In the genomic region with DNA sequence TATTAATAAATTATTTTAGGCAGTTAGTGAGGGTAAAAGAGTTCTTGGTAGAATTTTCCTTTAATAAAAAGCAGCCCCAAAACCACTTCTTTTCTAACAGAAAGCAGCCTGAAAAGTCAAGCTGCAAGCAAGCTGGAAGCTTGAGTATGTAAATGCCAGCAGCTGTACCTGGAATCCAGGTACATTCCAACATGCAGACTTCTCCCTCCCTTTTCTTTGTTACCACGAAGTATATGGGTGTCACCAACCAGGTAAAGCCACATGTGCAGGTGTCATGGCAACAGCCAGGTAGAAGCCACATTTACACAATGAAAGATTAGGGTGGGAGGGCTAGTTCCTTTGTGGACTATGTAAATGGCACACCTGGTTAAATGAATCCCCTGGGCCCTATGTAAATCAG, we compare ENCODE assay signal across 29 cellular contexts.
DNase-seq lines count a peak whose midpoint lies in the region; ATAC-seq, FAIRE-seq and TF ChIP-seq lines count a peak whose summit lies in the region.
"Had no signal": no experiment of that assay in that cellular context is flagged by ENCODE, and none has a peak within 500 bp of the region (broad histone marks: within the 10 kb centered on the region; RNA-seq: fewer than 3 reads in every experiment).

No MANE protein-coding gene starts in this region.

- no peaks in the 10 kb centered on the region for H3K79me2 ChIP-seq in endothelial cell of umbilical vein (ENCODE audit: control insufficient read depth, insufficient read depth, low read length)
- H3K79me2 ChIP-seq in trophoblast cell (ENCODE audit: control insufficient read depth, insufficient read depth, low read length, poor library complexity), result no peaks in the 10 kb centered on the region

- no peaks in the 10 kb centered on the region for H3K9me3 ChIP-seq in endothelial cell of umbilical vein (replicated peaks; ENCODE audit: control insufficient read depth, insufficient read depth, low read length)
- peaks cover 2% of the 10 kb centered on the region for H3K9me3 ChIP-seq in trophoblast cell (ENCODE audit: insufficient read depth, low read depth, low read length)
- H3K9me3 ChIP-seq in naive thymus-derived CD4-positive, alpha-beta T cell (ENCODE audit: control insufficient read depth in 2 of 3, low read length in 3 of 3), result no peaks in the 10 kb centered on the region
- H3K9me3 ChIP-seq: prostate gland had no signal

- H3K9ac ChIP-seq in endothelial cell of umbilical vein (replicated peaks; ENCODE audit: extremely low read depth, insufficient read depth, low read length) (no peak overlapping the region), trophoblast cell (ENCODE audit: low read length) (no peak overlapping the region)
- H3K9ac ChIP-seq: BLaER1 treated with 17β-estradiol and CSF1 and Interleukin-3, amounts not matched to agents 10 nM and 100 nM had no signal

- H3K27ac ChIP-seq in endothelial cell of umbilical vein (ENCODE audit: insufficient read depth, low read depth, low read length), result no peak overlapping the region
- H3K27ac ChIP-seq in trophoblast cell (ENCODE audit: low read depth, low read length), result no peak overlapping the region
- H3K27ac ChIP-seq in naive thymus-derived CD4-positive, alpha-beta T cell (ENCODE audit: low read depth, low read length), result no peak overlapping the region
- H3K27ac ChIP-seq: BLaER1 treated with 17β-estradiol and CSF1 and Interleukin-3, amounts not matched to agents 10 nM and 100 nM; coronary artery; prostate gland; SK-N-MC; stomach had no signal

- H3K27me3 Mint-ChIP-seq in naive thymus-derived CD4-positive, alpha-beta T cell, result peaks cover 0 to 3% (median 0%) of the 10 kb centered on the region in 5 donors

- H3K23ac ChIP-seq in trophoblast cell (ENCODE audit: low read length), result no peak overlapping the region

- no peak for TF ChIP-seq POLR2A in endothelial cell of umbilical vein (IDR thresholded peaks at IDR 0.05; ENCODE audit: low read depth, low read length)

- H3K9me3 Mint-ChIP-seq in naive thymus-derived CD4-positive, alpha-beta T cell, result peaks cover 0 to 19% (median 2%) of the 10 kb centered on the region in 11 donors

- no peak overlapping the region for H4K91ac ChIP-seq in trophoblast cell (ENCODE audit: low read depth, low read length)

- no peak overlapping the region for H4K8ac ChIP-seq in trophoblast cell (ENCODE audit: low read depth, low read length)

- H3K4me2 ChIP-seq in endothelial cell of umbilical vein (ENCODE audit: insufficient read depth, low read length), result no peak overlapping the region
- H3K4me2 ChIP-seq in trophoblast cell (ENCODE audit: low read length), result no peak overlapping the region
- H3K4me2 ChIP-seq: BLaER1 treated with 17β-estradiol and CSF1 and Interleukin-3, amounts not matched to agents 10 nM and 100 nM had no signal

- TF ChIP-seq CTCF in endothelial cell of umbilical vein (IDR thresholded peaks at IDR 0.05; ENCODE audit: extremely low read depth in 1 of 2, insufficient read depth in 1 of 2, low read depth in 1 of 2, low read length in 2 of 2), result no peak

- H2AK5ac ChIP-seq in trophoblast cell (ENCODE audit: low read length), result no peak overlapping the region

- no peak overlapping the region for H4K12ac ChIP-seq in trophoblast cell (ENCODE audit: low read depth, low read length)

- no peak overlapping the region for H3K4ac ChIP-seq in trophoblast cell (ENCODE audit: low read depth, low read length)

- POLR2A ChIA-PET in endothelial cell of umbilical vein (lab: Charles Lee), result no interaction called here
- POLR2A ChIA-PET in naive thymus-derived CD4-positive, alpha-beta T cell (lab: Charles Lee), result no interaction called here

- no TSS peak for BruUV-seq in endothelial cell of umbilical vein (replicated peaks; lab: Mats Ljungman, UMichigan)

- H4K20me1 ChIP-seq in endothelial cell of umbilical vein (replicated peaks; ENCODE audit: control insufficient read depth, extremely low read depth, insufficient read depth, low read length), result no peaks in the 10 kb centered on the region
- H4K20me1 ChIP-seq: BLaER1 treated with 17β-estradiol and CSF1 and Interleukin-3, amounts not matched to agents 10 nM and 100 nM had no signal

- no peak overlapping the region for H3K14ac ChIP-seq in trophoblast cell (ENCODE audit: low read length)

- no peak for ATAC-seq in naive thymus-derived CD4-positive, alpha-beta T cell
- ATAC-seq in HG02623 (IDR thresholded peaks at IDR 0.05; ENCODE audit: unreplicated experiment), result no peak
- ATAC-seq: K562, sciatic nerve had no signal

- peaks cover 0 to under 1% (median 0%) of the 10 kb centered on the region in 7 donors for H3K4me1 Mint-ChIP-seq in naive thymus-derived CD4-positive, alpha-beta T cell

- peak; percentile 35 for FAIRE-seq in endothelial cell of umbilical vein (lab: Jason Lieb, UNC)
- FAIRE-seq: HTR-8/SVneo had no signal

- no peak overlapping the region for H2BK12ac ChIP-seq in trophoblast cell (ENCODE audit: low read length)

- CTCF ChIA-PET in endothelial cell of umbilical vein (lab: Charles Lee), result no interaction called here
- CTCF ChIA-PET in naive thymus-derived CD4-positive, alpha-beta T cell (lab: Charles Lee), result no interaction called here

- H3K27me3 ChIP-seq in H7 (ENCODE audit: control insufficient read depth, insufficient read depth, low read length), result no peaks in the 10 kb centered on the region
- H3K27me3 ChIP-seq in endothelial cell of umbilical vein (ENCODE audit: control insufficient read depth in 2 of 2, insufficient read depth in 2 of 2, low read length in 2 of 2), result no peaks in the 10 kb centered on the region
- H3K27me3 ChIP-seq in trophoblast cell (ENCODE audit: insufficient read depth, low read length), result no peaks in the 10 kb centered on the region
- no peaks in the 10 kb centered on the region for H3K27me3 ChIP-seq in naive thymus-derived CD4-positive, alpha-beta T cell (ENCODE audit: control insufficient read depth in 2 of 2, insufficient read depth in 2 of 2, low read length in 2 of 2)
- H3K27me3 ChIP-seq: BLaER1 treated with 17β-estradiol and CSF1 and Interleukin-3, amounts not matched to agents 10 nM and 100 nM; stomach had no signal

- H3K4me1 ChIP-seq in endothelial cell of umbilical vein (ENCODE audit: control insufficient read depth, extremely low read depth, insufficient read depth, low read length) (no peaks in the 10 kb centered on the region), trophoblast cell (ENCODE audit: control insufficient read depth in 1 of 2, insufficient read depth in 2 of 2, low read length in 2 of 2) (peaks cover 5 to 6% of the 10 kb centered on the region in 2 experiments)
- H3K4me1 ChIP-seq in naive thymus-derived CD4-positive, alpha-beta T cell (ENCODE audit: control insufficient read depth in 2 of 2, insufficient read depth in 2 of 2, low read length in 2 of 2), result no peaks in the 10 kb centered on the region
- H3K4me1 ChIP-seq: BLaER1 treated with 17β-estradiol and CSF1 and Interleukin-3, amounts not matched to agents 10 nM and 100 nM; prostate gland; stomach had no signal

- DNase-seq in H7 (peak; percentile 53), NCI-H187 (lab: John Stamatoyannopoulos, UW) (peak; percentile 35 to 40), endothelial cell of umbilical vein (ENCODE audit: low read depth, low spot score) (no peak), trophoblast cell (peak; percentile 58 to 80)
- DNase-seq in stimulated activated CD4-positive, alpha-beta T cell treated with anti-CD3 and anti-CD28 coated beads, Interleukin-2, amount 100 ng/mL, for 24 hours, result no peak
- no peak for DNase-seq in naive thymus-derived CD4-positive, alpha-beta T cell
- DNase-seq: activated CD4-positive, alpha-beta T cell treated with anti-CD3 and anti-CD28 coated beads, Interleukin-2, amount 50 U/mL, for 48 hours; activated gamma-delta T cell treated with Interleukin-2 at 50 U/mL for 16 hours; activated T-cell treated with anti-CD3 and anti-CD28 coated beads, Interleukin-2, amount 50 U/mL, for 48 hours; caudate nucleus; DMS79 treated with DMSO at 0.1 percent for 48 hours; effector memory CD4-positive, alpha-beta T cell; GF-D8; hypothalamus; islet precursor cell; NCI-H1048; NCI-H2029 treated with DMSO at 0.1 percent for 48 hours; NCI-H446; stimulated activated CD4-positive, alpha-beta T cell treated with anti-CD3 and anti-CD28 coated beads, Interleukin-2, amount 100 ng/mL, for 48 hours; stomach had no signal

- no peaks in the 10 kb centered on the region for H3K9me1 ChIP-seq in endothelial cell of umbilical vein (replicated peaks; ENCODE audit: control insufficient read depth, extremely low read depth, insufficient read depth, low read length)

- WGBS in trophoblast cell (ENCODE audit: extremely low coverage, insufficient coverage, insufficient read length), result no CpG with 5 or more reads among the region's 1 CpG

- no peak overlapping the region for H3K4me3 Mint-ChIP-seq in naive thymus-derived CD4-positive, alpha-beta T cell
- H3K4me3 Mint-ChIP-seq: mesothelial cell of epicardium had no signal

- no peak overlapping the region for H2BK5ac ChIP-seq in trophoblast cell (ENCODE audit: low read depth, low read length, poor library complexity)

- H2BK120ac ChIP-seq in trophoblast cell (ENCODE audit: insufficient read depth, low read length, poor library complexity), result no peak overlapping the region

- dilution Hi-C loops in endothelial cell of umbilical vein (cut with MboI; ENCODE audit: extremely low pct_ligation_motif_present, low sequenced_read_pairs), result no loop called here

- H3K79me1 ChIP-seq in trophoblast cell (ENCODE audit: low read length), result no peaks in the 10 kb centered on the region

- H3K4me3 ChIP-seq in H7 (ENCODE audit: insufficient read depth, low read depth, low read length), result no peak overlapping the region
- H3K4me3 ChIP-seq in endothelial cell of umbilical vein (replicated peaks in 1 of 3; ENCODE audit: insufficient read depth in 1 of 3, low read depth in 1 of 3, low read length in 3 of 3), result no peak overlapping the region
- no peak overlapping the region for H3K4me3 ChIP-seq in trophoblast cell (ENCODE audit: low read depth, low read length)
- no peak overlapping the region for H3K4me3 ChIP-seq in naive thymus-derived CD4-positive, alpha-beta T cell (ENCODE audit: low read length)
- H3K4me3 ChIP-seq: BLaER1 treated with 17β-estradiol and CSF1 and Interleukin-3, amounts not matched to agents 10 nM and 100 nM; coronary artery; K562; prostate gland; SK-N-MC; stomach had no signal

- H3K27ac Mint-ChIP-seq in naive thymus-derived CD4-positive, alpha-beta T cell, result no peak overlapping the region
- H3K27ac Mint-ChIP-seq: mesothelial cell of epicardium had no signal

- H3K18ac ChIP-seq in trophoblast cell (ENCODE audit: low read length), result no peak overlapping the region

- H2AFZ ChIP-seq in endothelial cell of umbilical vein (ENCODE audit: low read depth, low read length) (no peak overlapping the region), trophoblast cell (ENCODE audit: insufficient read depth, low read length, poor library complexity) (no peak overlapping the region)

- no peaks in the 10 kb centered on the region for H3K36me3 ChIP-seq in H7 (replicated peaks; ENCODE audit: control insufficient read depth, insufficient read depth, low read length)
- no peaks in the 10 kb centered on the region for H3K36me3 ChIP-seq in endothelial cell of umbilical vein (ENCODE audit: control insufficient read depth in 2 of 2, extremely low read depth in 1 of 2, insufficient read depth in 2 of 2, low read length in 2 of 2)
- H3K36me3 ChIP-seq in trophoblast cell (ENCODE audit: control insufficient read depth in 1 of 2, insufficient read depth in 2 of 2, low read length in 2 of 2), result peaks cover 0 to 2% of the 10 kb centered on the region in 2 experiments
- no peaks in the 10 kb centered on the region for H3K36me3 ChIP-seq in naive thymus-derived CD4-positive, alpha-beta T cell (ENCODE audit: control insufficient read depth in 2 of 3, insufficient read depth in 3 of 3, low read length in 3 of 3)
- H3K36me3 ChIP-seq: BLaER1 treated with 17β-estradiol and CSF1 and Interleukin-3, amounts not matched to agents 10 nM and 100 nM; prostate gland; stomach had no signal

- peaks cover 0 to 4% (median 0%) of the 10 kb centered on the region in 5 donors for H3K36me3 Mint-ChIP-seq in naive thymus-derived CD4-positive, alpha-beta T cell

- intact Hi-C loops in endothelial cell of umbilical vein (cut with micrococcal nuclease), result no loop called here
- intact Hi-C loops in naive thymus-derived CD4-positive, alpha-beta T cell (cut with micrococcal nuclease), result no loop called here

Comparison
In these comparisons a context has a peak if more than half of its experiments do, and no peak if none do; other contexts are left out.
1. DNase-seq: peak in H7 (single experiment), NCI-H187 (2 of 2) and trophoblast cell (2 of 2); none in endothelial cell of umbilical vein (single experiment), stimulated activated CD4-positive, alpha-beta T cell treated with anti-CD3 and anti-CD28 coated beads, Interleukin-2, amount 100 ng/mL, for 24 hours (0 of 2) and naive thymus-derived CD4-positive, alpha-beta T cell (0 of 9).